ENCODE assay signal across 1 cellular context in genomic region chr1:91505086-91505485, GRCh38.
TF ChIP-seq lines count a peak whose summit lies in the region.

No MANE protein-coding gene starts in this region.

TF ChIP-seq in K562, 482 proteins besides CTCF, POLR2A, EP300 and RAD21 (continued from another document):
- no peak for TF ChIP-seq CGGBP1 (CRISPR knock-in tag; IDR thresholded peaks at IDR 0.05)
- TF ChIP-seq NCOA6 (IDR thresholded peaks at IDR 0.05) = no peak
- no peak for TF ChIP-seq ZNF592 (IDR thresholded peaks at IDR 0.05)
- no peak for TF ChIP-seq CBFA2T3 (IDR thresholded peaks at IDR 0.05)
- TF ChIP-seq RCOR1 (IDR thresholded peaks at IDR 0.05; ENCODE audit: borderline replicate concordance in 1 of 2, low read depth in 2 of 2, low read length in 2 of 2) = no peak
- TF ChIP-seq ZNF253 (CRISPR knock-in tag; conservative IDR thresholded peaks at IDR 0.05) = no peak
- TF ChIP-seq MEF2A (IDR thresholded peaks at IDR 0.05; ENCODE audit: control insufficient read depth, low read depth, low read length) = no peak
- TF ChIP-seq CTBP1 (IDR thresholded peaks at IDR 0.05; ENCODE audit: borderline replicate concordance) = no peak
- no peak for TF ChIP-seq ZBTB11 (CRISPR knock-in tag; IDR thresholded peaks at IDR 0.05)
- TF ChIP-seq MGA (IDR thresholded peaks at IDR 0.05) = no peak
- no peak for TF ChIP-seq CBX2 (IDR thresholded peaks at IDR 0.05; ENCODE audit: insufficient read depth, low read length, poor library complexity, severe bottlenecking)
